ENCODE assay signal across 13 cellular contexts in the genomic region with DNA sequence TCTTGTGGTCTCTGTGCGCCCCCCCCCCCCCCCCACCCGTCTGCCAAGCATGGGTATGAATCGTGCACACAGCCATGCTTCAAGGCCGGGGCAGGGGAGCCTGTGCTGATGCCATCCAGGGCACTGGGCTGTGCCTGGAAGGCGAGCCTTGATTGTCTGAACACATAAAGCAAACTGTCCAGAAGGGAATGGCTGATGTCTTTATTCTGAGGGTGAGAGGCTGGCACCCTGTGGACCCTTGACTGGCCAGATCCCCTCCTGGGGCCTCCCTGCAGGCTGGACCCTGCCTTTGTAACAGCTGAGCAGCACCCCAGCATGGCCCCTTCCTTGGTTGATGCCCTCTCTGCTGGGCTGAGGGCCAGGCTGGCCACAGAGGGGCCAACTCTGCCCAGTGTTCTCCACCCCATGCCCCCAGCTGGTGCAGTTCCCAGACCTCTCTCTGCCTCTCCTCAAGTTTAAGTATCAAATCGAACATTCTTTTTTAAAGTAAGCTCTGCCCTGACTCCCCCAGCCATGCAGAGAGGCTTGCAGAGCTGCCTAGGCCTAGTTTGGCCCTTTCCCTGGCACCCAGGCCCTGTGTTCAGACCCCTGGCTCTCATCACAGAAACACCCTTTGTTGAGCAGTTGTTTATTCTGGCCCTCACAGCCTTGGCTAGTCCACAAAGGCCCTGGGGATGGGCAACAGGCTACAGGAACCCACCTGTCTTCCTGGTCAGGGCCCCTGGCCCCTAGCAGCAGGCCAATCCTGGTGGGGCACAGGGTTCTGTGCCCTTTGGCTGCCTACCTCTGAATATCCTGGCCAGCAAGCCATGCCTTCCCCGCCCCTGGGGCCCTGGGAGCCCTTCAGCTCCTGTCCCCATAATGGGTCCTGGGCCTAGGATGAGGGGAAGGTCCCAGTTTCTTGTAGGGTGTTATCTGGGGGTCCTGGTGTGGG. TPM values are rescaled to one million over a fixed set of nuclear protein-coding genes. Genes with fewer than 3 reads are reported as not detected.
A peak's percentile ranks its signal among the peaks of the same experiment; 100 is the strongest.
DNase-seq lines count a peak whose midpoint lies in the region; ATAC-seq, FAIRE-seq and TF ChIP-seq lines count a peak whose summit lies in the region.
"Had no signal": no experiment of that assay in that cellular context is flagged by ENCODE, and none has a peak within 500 bp of the region (broad histone marks: within the 10 kb centered on the region; RNA-seq: fewer than 3 reads in every experiment).

No MANE protein-coding gene starts in this region.

- H2BK12ac ChIP-seq in H9 (ENCODE audit: insufficient read length, low read depth, low read length) (no peak overlapping the region), mesenchymal stem cell (ENCODE audit: low read length in 2 of 2) (no peak overlapping the region)

- H3K56ac ChIP-seq in H9 (ENCODE audit: insufficient read length, low read depth, low read length): no peak overlapping the region

- no peak overlapping the region for H3K4me3 ChIP-seq in BLaER1 treated with 17β-estradiol and CSF1 and Interleukin-3, amounts not matched to agents 10 nM and 100 nM
- H3K4me3 ChIP-seq in mesenchymal stem cell (ENCODE audit: insufficient read depth in 1 of 2, low read depth in 1 of 2, low read length in 2 of 2): no peak overlapping the region
- H3K4me3 ChIP-seq: colonic mucosa, SJSA1, skin epidermis had no signal

- peaks cover 3% of the 10 kb centered on the region for H3K23me2 ChIP-seq in H9 (ENCODE audit: insufficient read length, low read depth, low read length, poor library complexity, severe bottlenecking)

- H3K27ac ChIP-seq in BLaER1 treated with 17β-estradiol and CSF1 and Interleukin-3, amounts not matched to agents 10 nM and 100 nM: peak overlapping the region in 4 of 11 experiments; percentile 10 to 50 (median 25); a peak in 9 of 22 replicates
- H3K27ac ChIP-seq in H9 (ENCODE audit: insufficient read length, low read depth, low read length) (no peak overlapping the region), mesenchymal stem cell (ENCODE audit: low read length, poor library complexity, severe bottlenecking) (no peak overlapping the region)
- H3K27ac ChIP-seq: colonic mucosa, SJSA1 had no signal

- peaks cover 80 to 94% (median 92%) of the 10 kb centered on the region in 11 experiments for H3K36me3 ChIP-seq in BLaER1 treated with 17β-estradiol and CSF1 and Interleukin-3, amounts not matched to agents 10 nM and 100 nM
- peaks cover 86 to 94% of the 10 kb centered on the region in 2 experiments for H3K36me3 ChIP-seq in mesenchymal stem cell (ENCODE audit: control insufficient read depth in 1 of 2, insufficient read depth in 2 of 2, low read depth in 1 of 2, low read length in 2 of 2)

- peak overlapping the region; percentile 65 to 76 (median 75); a peak in 4 of 7 replicates for H3K27ac Mint-ChIP-seq in H9
- H3K27ac Mint-ChIP-seq in activated naive CD4-positive, alpha-beta T cell treated with anti-CD3 and anti-CD28 coated beads, Interleukin-2, amount 50 U/mL, for 72 hours: peak overlapping the region; percentile 93 to 97

- no peak overlapping the region for H3K4me3 Mint-ChIP-seq in H9

- H4K8ac ChIP-seq in H9 (replicated peaks; ENCODE audit: insufficient read length, low read depth, low read length) (no peak overlapping the region), mesenchymal stem cell (ENCODE audit: low read length) (peak overlapping the region; percentile 16)

- no peak overlapping the region for H4K5ac ChIP-seq in H9 (ENCODE audit: insufficient read length, low read depth, low read length)

- no peaks in the 10 kb centered on the region; a peak in 2 of 4 replicates for H3K4me1 Mint-ChIP-seq in H9

- H3K4ac ChIP-seq in H9 (ENCODE audit: low read depth, low read length) (no peak overlapping the region), mesenchymal stem cell (ENCODE audit: low read depth in 1 of 2, low read length in 2 of 2) (no peak overlapping the region)

- no peak for FAIRE-seq in RCC 7860 (lab: Jason Lieb, UNC)

- H3K79me2 ChIP-seq in H9 (ENCODE audit: insufficient read depth, low read length): no peaks in the 10 kb centered on the region; the same call in 1 of the 2 replicates

- ATAC-seq in activated naive CD4-positive, alpha-beta T cell treated with anti-CD3 and anti-CD28 coated beads, Interleukin-2, amount 50 U/mL, for 72 hours: no peak
- no peak for ATAC-seq in GM21786 (IDR thresholded peaks at IDR 0.05; ENCODE audit: unreplicated experiment)

- H2BK20ac ChIP-seq in H9 (ENCODE audit: low read depth, low read length, poor library complexity, severe bottlenecking): no peak overlapping the region

- H3K36me3 Mint-ChIP-seq in H9 (ENCODE audit: insufficient read depth in 1 of 3, low read depth in 3 of 3): peaks cover 27 to 65% (median 53%) of the 10 kb centered on the region in 3 experiments; a peak in 6 of 7 replicates
- peaks cover 16 to 21% of the 10 kb centered on the region in 2 donors for H3K36me3 Mint-ChIP-seq in activated naive CD4-positive, alpha-beta T cell treated with anti-CD3 and anti-CD28 coated beads, Interleukin-2, amount 50 U/mL, for 72 hours

- H2AFZ ChIP-seq in H9 (ENCODE audit: low read length) (no peak overlapping the region), mesenchymal stem cell (ENCODE audit: low read depth, low read length) (no peak overlapping the region)

- WGBS in H9 (ENCODE audit: extremely low coverage, insufficient read length, low lambda C conversion rate): no CpG with 5 or more reads among the region's 7 CpGs
- WGBS in mesenchymal stem cell: 89% methylated on average over 6 of the region's 7 CpGs

- H3K9me3 ChIP-seq in BLaER1 treated with 17β-estradiol and CSF1 and Interleukin-3, amounts not matched to agents 10 nM and 100 nM (replicated peaks in 1 of 11): no peaks in the 10 kb centered on the region
- H3K9me3 ChIP-seq in H9 (ENCODE audit: control insufficient read depth, low read depth, low read length) (no peaks in the 10 kb centered on the region), mesenchymal stem cell (ENCODE audit: control insufficient read depth, low read length) (no peaks in the 10 kb centered on the region)
- H3K9me3 ChIP-seq: Caco-2, colonic mucosa, SJSA1 had no signal

- no peaks in the 10 kb centered on the region for H3K9me3 Mint-ChIP-seq in H9
- H3K9me3 Mint-ChIP-seq in activated naive CD4-positive, alpha-beta T cell treated with anti-CD3 and anti-CD28 coated beads, Interleukin-2, amount 50 U/mL, for 72 hours: no peaks in the 10 kb centered on the region

- no peak overlapping the region for H2AK5ac ChIP-seq in H9 (ENCODE audit: insufficient read length, low read length)
- no peak overlapping the region for H2AK5ac ChIP-seq in mesenchymal stem cell (ENCODE audit: low read length, severe bottlenecking)

- H3K79me1 ChIP-seq in H9 (ENCODE audit: insufficient read depth, low read depth, low read length, poor library complexity, severe bottlenecking): peaks cover 3% of the 10 kb centered on the region
- H3K79me1 ChIP-seq in mesenchymal stem cell (replicated peaks; ENCODE audit: low read length, poor library complexity, severe bottlenecking): peaks cover 49% of the 10 kb centered on the region

- peaks cover 14 to 33% (median 21%) of the 10 kb centered on the region in 10 experiments for H3K4me1 ChIP-seq in BLaER1 treated with 17β-estradiol and CSF1 and Interleukin-3, amounts not matched to agents 10 nM and 100 nM
- H3K4me1 ChIP-seq in H9 (ENCODE audit: insufficient read depth, low read length) (no peaks in the 10 kb centered on the region), mesenchymal stem cell (ENCODE audit: control insufficient read depth, insufficient read depth, low read depth, low read length) (peaks cover 26% of the 10 kb centered on the region)

- H3K27me3 ChIP-seq in BLaER1 treated with 17β-estradiol and CSF1 and Interleukin-3, amounts not matched to agents 10 nM and 100 nM: no peaks in the 10 kb centered on the region
- H3K27me3 ChIP-seq in H9 (ENCODE audit: insufficient read depth, low read length): no peaks in the 10 kb centered on the region
- H3K27me3 ChIP-seq in mesenchymal stem cell (ENCODE audit: control insufficient read depth in 1 of 2, insufficient read depth in 1 of 2, low read length in 2 of 2): no peaks in the 10 kb centered on the region
- H3K27me3 ChIP-seq: colonic mucosa, SJSA1 had no signal

- peak overlapping the region in 5 of 11 experiments; percentile 12 to 32 (median 31); a peak in 5 of 22 replicates for H3K4me2 ChIP-seq in BLaER1 treated with 17β-estradiol and CSF1 and Interleukin-3, amounts not matched to agents 10 nM and 100 nM
- H3K4me2 ChIP-seq in H9 (ENCODE audit: insufficient read depth, insufficient read length, low read length): no peak overlapping the region
- H3K4me2 ChIP-seq in mesenchymal stem cell (ENCODE audit: low read length, poor library complexity, severe bottlenecking): no peak overlapping the region

- H3K14ac ChIP-seq in H9 (ENCODE audit: insufficient read depth, low read length): no peak overlapping the region
- H3K14ac ChIP-seq in mesenchymal stem cell (ENCODE audit: low read length in 2 of 2): no peak overlapping the region

- no peak overlapping the region for H3T11ph ChIP-seq in H9 (ENCODE audit: low read length)

- H2BK5ac ChIP-seq in H9 (ENCODE audit: insufficient read length, low read length): no peak overlapping the region
- H2BK5ac ChIP-seq in mesenchymal stem cell (ENCODE audit: low read depth, low read length, poor library complexity, severe bottlenecking): no peak overlapping the region

- no peaks in the 10 kb centered on the region; the same call in 1 of the 2 replicates for H3K27me3 Mint-ChIP-seq in H9 (ENCODE audit: low read depth)

- H2BK120ac ChIP-seq in H9 (ENCODE audit: low read depth, low read length, poor library complexity, severe bottlenecking) (no peak overlapping the region), mesenchymal stem cell (ENCODE audit: low read depth, low read length) (no peak overlapping the region)

- DNase-seq in H9 (no peak), mesenchymal stem cell (no peak), NCI-H748 treated with DMSO at 0.1 percent for 48 hours (lab: John Stamatoyannopoulos, UW) (no peak), SIG-M5 (lab: John Stamatoyannopoulos, UW) (no peak), RCC 7860 (ENCODE audit: low spot score) (no peak)
- no peak for DNase-seq in activated naive CD4-positive, alpha-beta T cell treated with anti-CD3 and anti-CD28 coated beads, Interleukin-2, amount 50 U/mL, for 72 hours (ENCODE audit: low spot score in 2 of 2)
- DNase-seq: colonic mucosa, NCI-H446 had no signal

- peaks cover 0 to 94% (median 84%) of the 10 kb centered on the region in 11 experiments; a peak in 21 of 22 replicates for H4K20me1 ChIP-seq in BLaER1 treated with 17β-estradiol and CSF1 and Interleukin-3, amounts not matched to agents 10 nM and 100 nM
- H4K20me1 ChIP-seq in H9 (ENCODE audit: control insufficient read depth, insufficient read depth, insufficient read length): no peaks in the 10 kb centered on the region

- TF ChIP-seq CTCF in H9 (conservative IDR thresholded peaks at IDR 0.05): no peak

- no peak overlapping the region for H2BK15ac ChIP-seq in H9 (ENCODE audit: low read depth, low read length)
- H2BK15ac ChIP-seq in mesenchymal stem cell (ENCODE audit: low read depth, poor library complexity, severe bottlenecking): no peak overlapping the region

- peak overlapping the region; percentile 0 to 68 (median 49); a peak in 14 of 22 replicates for H3K9ac ChIP-seq in BLaER1 treated with 17β-estradiol and CSF1 and Interleukin-3, amounts not matched to agents 10 nM and 100 nM
- H3K9ac ChIP-seq in H9 (ENCODE audit: extremely low read depth, insufficient read length, low read length): no peak overlapping the region
- H3K9ac ChIP-seq in mesenchymal stem cell (ENCODE audit: low read length): peak overlapping the region; percentile 19

- no peak overlapping the region for H3K18ac ChIP-seq in H9 (ENCODE audit: insufficient read length, low read depth, low read length)
- no peak overlapping the region for H3K18ac ChIP-seq in mesenchymal stem cell (ENCODE audit: low read depth in 1 of 2, low read length in 2 of 2)

- H4K91ac ChIP-seq in H9 (ENCODE audit: insufficient read length, low read depth, low read length) (no peak overlapping the region), mesenchymal stem cell (ENCODE audit: low read length) (no peak overlapping the region)

- H3K23ac ChIP-seq in H9 (ENCODE audit: insufficient read length, low read depth, low read length) (no peak overlapping the region), mesenchymal stem cell (ENCODE audit: low read length in 2 of 2) (no peak overlapping the region)

RNA-seq across cellular contexts. Expression of a gene that starts 3.9 kb away (rescaled TPM):
- total RNA-seq in H9 (2021): 522 and 531 TPM in 2 replicates
- total RNA-seq in activated naive CD4-positive, alpha-beta T cell treated with anti-CD3 and anti-CD28 coated beads, Interleukin-2, amount 50 U/mL, for 72 hours: 100 to 1,000 TPM; 295 to 349 TPM
- 126 TPM for polyA plus RNA-seq in mesenchymal stem cell (2013, experiment 1 of 2)
- 125 TPM for polyA plus RNA-seq in mesenchymal stem cell (2013, experiment 2 of 2)

RNA-seq across cellular contexts. Expression of a gene that starts 5.1 kb away (rescaled TPM):
- 58.2 and 65.0 TPM in 2 replicates for total RNA-seq in H9 (2021)
- total RNA-seq in activated naive CD4-positive, alpha-beta T cell treated with anti-CD3 and anti-CD28 coated beads, Interleukin-2, amount 50 U/mL, for 72 hours: 10 to 100 TPM; 79.9 to 93.9 TPM
- 20.4 TPM for polyA plus RNA-seq in mesenchymal stem cell (2013, experiment 1 of 2)
- 22.5 TPM for polyA plus RNA-seq in mesenchymal stem cell (2013, experiment 2 of 2)

RNA-seq across cellular contexts. Expression of a gene that starts 19.6 kb away (rescaled TPM):
- 47.3 and 51.7 TPM in 2 replicates for total RNA-seq in H9 (2021)
- total RNA-seq in activated naive CD4-positive, alpha-beta T cell treated with anti-CD3 and anti-CD28 coated beads, Interleukin-2, amount 50 U/mL, for 72 hours: 10 to 100 TPM; 17.6 to 55.4 TPM
- 53.0 TPM for polyA plus RNA-seq in mesenchymal stem cell (2013, experiment 1 of 2)
- polyA plus RNA-seq in mesenchymal stem cell (2013, experiment 2 of 2): 50.1 TPM

RNA-seq across cellular contexts. Expression of a gene that starts 31.9 kb away (rescaled TPM):
- total RNA-seq in H9 (2021): 71.2 and 74.5 TPM in 2 replicates
- 10 to 100 TPM; 37.0 to 66.7 TPM for total RNA-seq in activated naive CD4-positive, alpha-beta T cell treated with anti-CD3 and anti-CD28 coated beads, Interleukin-2, amount 50 U/mL, for 72 hours
- 11.9 TPM for polyA plus RNA-seq in mesenchymal stem cell (2013, experiment 1 of 2)
- polyA plus RNA-seq in mesenchymal stem cell (2013, experiment 2 of 2): 11.1 TPM

RNA-seq across cellular contexts. Expression of a gene that starts 38.9 kb away (rescaled TPM):
- total RNA-seq in H9 (2021): not detected in 2 replicates
- not detected for total RNA-seq in activated naive CD4-positive, alpha-beta T cell treated with anti-CD3 and anti-CD28 coated beads, Interleukin-2, amount 50 U/mL, for 72 hours
- polyA plus RNA-seq in mesenchymal stem cell (2013, experiment 1 of 2): not detected
- not detected for polyA plus RNA-seq in mesenchymal stem cell (2013, experiment 2 of 2)
- total RNA-seq: Caco-2 had no signal
